Comparison of ENCODE assay signal across 16 cellular contexts in the genomic region with DNA sequence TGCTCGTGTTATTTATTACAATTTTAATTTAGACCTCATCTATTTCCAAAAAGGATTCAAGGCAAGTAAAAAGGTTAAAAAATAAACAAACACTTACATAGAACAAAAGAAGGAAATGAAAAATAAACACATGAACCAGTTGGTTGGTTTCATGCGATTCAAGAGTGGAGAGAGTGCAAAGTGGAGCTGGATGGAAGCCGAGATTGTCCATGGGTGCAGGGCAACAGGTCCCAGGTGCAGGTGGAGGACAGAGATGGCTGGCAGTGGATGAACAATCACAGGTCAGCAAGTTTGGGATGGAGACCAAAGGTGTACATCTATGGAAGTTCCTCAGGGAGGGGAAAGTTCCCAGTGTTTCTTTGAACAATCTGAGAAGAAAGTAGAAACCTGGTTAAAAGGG. TPM values are rescaled to one million over a fixed set of nuclear protein-coding genes. Genes with fewer than 3 reads are reported as not detected.
DNase-seq lines count a peak whose midpoint lies in the region; ATAC-seq, FAIRE-seq and TF ChIP-seq lines count a peak whose summit lies in the region.
"Had no signal": no experiment of that assay in that cellular context is flagged by ENCODE, and none has a peak within 500 bp of the region (broad histone marks: within the 10 kb centered on the region; RNA-seq: fewer than 3 reads in every experiment).

No MANE protein-coding gene starts in this region.

- no peaks in the 10 kb centered on the region for H3K79me2 ChIP-seq in HepG2 (ENCODE audit: insufficient read depth, low read length)

- no peaks in the 10 kb centered on the region for H3K36me3 ChIP-seq in right lobe of liver
- no peaks in the 10 kb centered on the region for H3K36me3 ChIP-seq in HepG2 (replicated peaks in 1 of 2; ENCODE audit: control insufficient read depth in 1 of 2, insufficient read depth in 2 of 2, low read length in 2 of 2)
- H3K36me3 ChIP-seq: SJCRH30 had no signal

- H3K4me1 ChIP-seq in right lobe of liver: peaks cover 0 to 11% (median 0%) of the 10 kb centered on the region in 4 donors
- H3K4me1 ChIP-seq in HepG2 (ENCODE audit: insufficient read depth, low read length): no peaks in the 10 kb centered on the region
- H3K4me1 ChIP-seq: SJCRH30 had no signal

- TF ChIP-seq EP300 in HepG2 (IDR thresholded peaks at IDR 0.05; ENCODE audit: low read depth in 2 of 2, low read length in 2 of 2): no peak
- TF ChIP-seq EP300 in HepG2 (CRISPR knock-in tag; IDR thresholded peaks at IDR 0.05; ENCODE audit: borderline replicate concordance): no peak

- H4K20me1 ChIP-seq in HepG2 (ENCODE audit: insufficient read depth, low read length): no peaks in the 10 kb centered on the region

- CTCF ChIA-PET in HepG2 (lab: Yijun Ruan, JAX; ENCODE audit: low intra/inter-chr PET ratio, low total read pairs): no interaction called here

- H3K9ac ChIP-seq in HepG2 (ENCODE audit: insufficient read depth, low read depth, low read length): no peak overlapping the region

- no peak for TF ChIP-seq RAD21 in HepG2 (CRISPR knock-in tag; IDR thresholded peaks at IDR 0.05)

- intact Hi-C loops in right lobe of liver (cut with DNase I): no loop called here
- intact Hi-C loops in HepG2 (cut with micrococcal nuclease; ENCODE audit: unreplicated experiment): loop anchor here (10.0 kb wide), 1 partner anchor 216 kb away; no protein-coding TSS in a partner anchor

- H3K27ac ChIP-seq in right lobe of liver (no peak overlapping the region), HepG2 (ENCODE audit: extremely low read length, insufficient read depth, low read length) (no peak overlapping the region)
- H3K27ac ChIP-seq: SJCRH30 had no signal

- no peak for TF ChIP-seq POLR2A in right lobe of liver (IDR thresholded peaks at IDR 0.05)
- no peak for TF ChIP-seq POLR2A in HepG2 (IDR thresholded peaks at IDR 0.05; ENCODE audit: insufficient read depth in 1 of 2, low read depth in 2 of 2, low read length in 2 of 2)

- 52% methylated on average over 3 of the region's 3 CpGs for WGBS in right lobe of liver (ENCODE audit: insufficient coverage, low coverage, low lambda C conversion rate, missing lambda C conversion rate)
- 23% methylated on average over 3 of the region's 3 CpGs for WGBS in HepG2 (ENCODE audit: low lambda C conversion rate)

- no TSS peak for BruUV-seq in HepG2 (replicated peaks; lab: Mats Ljungman, UMichigan)

- POLR2A ChIA-PET in HepG2 (lab: Yijun Ruan, JAX): no interaction called here

- DNase-seq in right lobe of liver: peak in 1 of 3 donors; percentile 61
- no peak for DNase-seq in HepG2 (ENCODE audit: low spot score)
- DNase-seq in NCI-H2196 (lab: John Stamatoyannopoulos, UW; ENCODE audit: unreplicated experiment): peak; percentile 57
- DNase-seq in NCI-H1694 (lab: John Stamatoyannopoulos, UW): no peak
- DNase-seq in stimulated activated CD4-positive, alpha-beta T cell treated with anti-CD3 and anti-CD28 coated beads, Interleukin-4, amount 100 ng/mL, for 1 hour: no peak
- DNase-seq: CD4-positive, CD25-positive, alpha-beta regulatory T cell; EL; GOT3; NCI-H1930; NCI-H226; NCI-H82; SJCRH30 had no signal

- in situ Hi-C loops in HepG2 (cut with HindIII; ENCODE audit: extremely low pct_ligation_motif_present, low pct_unique_long_range_greater_than_20kb): loop anchor here (25.0 kb wide), 1 partner anchor 277 kb away; no protein-coding TSS in a partner anchor

- H3K4me2 ChIP-seq in HepG2 (ENCODE audit: low read depth, low read length): no peak overlapping the region

- no peak overlapping the region for H2AFZ ChIP-seq in HepG2 (ENCODE audit: low read length)

- ATAC-seq in right lobe of liver (peak; percentile 31 to 58 (median 48)), HepG2 (no peak), GM21576 (IDR thresholded peaks at IDR 0.05; ENCODE audit: unreplicated experiment) (no peak)

- H3K9me3 ChIP-seq in right lobe of liver: no peaks in the 10 kb centered on the region
- H3K9me3 ChIP-seq in HepG2 (ENCODE audit: low read length): no peaks in the 10 kb centered on the region
- H3K9me3 ChIP-seq: SJCRH30 had no signal

- no peak for TF ChIP-seq CTCF in right lobe of liver (IDR thresholded peaks at IDR 0.05)
- no peak for TF ChIP-seq CTCF in HepG2 (CRISPR knock-in tag; IDR thresholded peaks at IDR 0.05)

- H3K27me3 ChIP-seq in right lobe of liver: no peaks in the 10 kb centered on the region
- peaks cover 0 to 25% of the 10 kb centered on the region in 2 experiments; a peak in 3 of 5 replicates for H3K27me3 ChIP-seq in HepG2 (ENCODE audit: control insufficient read depth in 1 of 2, insufficient read depth in 2 of 2, low read length in 2 of 2)
- H3K27me3 ChIP-seq: SJCRH30 had no signal

- H3K4me3 ChIP-seq in right lobe of liver (no peak overlapping the region), HepG2 (replicated peaks in 1 of 3; ENCODE audit: insufficient read depth in 1 of 3, low read depth in 2 of 3, low read length in 3 of 3) (no peak overlapping the region)
- H3K4me3 ChIP-seq: SJCRH30 had no signal

- FAIRE-seq in HepG2 (lab: Jason Lieb, UNC): no peak
- FAIRE-seq in endometrium (lab: Jason Lieb, UNC): peak; percentile 69

TF ChIP-seq in HepG2, 621 proteins besides CTCF, POLR2A, EP300 and RAD21 (continues in another document):
- no peak for TF ChIP-seq PHF20 (CRISPR knock-in tag; IDR thresholded peaks at IDR 0.05)
- no peak for TF ChIP-seq ZNF775 (CRISPR knock-in tag; IDR thresholded peaks at IDR 0.05; ENCODE audit: borderline replicate concordance)
- no peak for TF ChIP-seq ZNF558 (CRISPR knock-in tag; IDR thresholded peaks at IDR 0.05; ENCODE audit: borderline replicate concordance)
- TF ChIP-seq CREM (IDR thresholded peaks at IDR 0.05): no peak
- TF ChIP-seq CREM (CRISPR knock-in tag; IDR thresholded peaks at IDR 0.05): no peak
- no peak for TF ChIP-seq NONO (IDR thresholded peaks at IDR 0.05)
- TF ChIP-seq NONO (CRISPR knock-in tag; conservative IDR thresholded peaks at IDR 0.05): no peak
- no peak for TF ChIP-seq HCFC1 (IDR thresholded peaks at IDR 0.05; ENCODE audit: low read depth, low read length)
- no peak for TF ChIP-seq ZNF652 (CRISPR knock-in tag; IDR thresholded peaks at IDR 0.05; ENCODE audit: borderline replicate concordance, low read depth)
- no peak for TF ChIP-seq ZNF564 (CRISPR knock-in tag; IDR thresholded peaks at IDR 0.05)
- TF ChIP-seq ZNF335 (CRISPR knock-in tag; IDR thresholded peaks at IDR 0.05): no peak
- no peak for TF ChIP-seq ZNF530 (CRISPR knock-in tag; IDR thresholded peaks at IDR 0.05; ENCODE audit: low read depth)
- no peak for TF ChIP-seq ZZZ3 (CRISPR knock-in tag; IDR thresholded peaks at IDR 0.05; ENCODE audit: borderline replicate concordance)

RNA-seq across cellular contexts. Expression of a gene that starts 11.6 kb away (rescaled TPM):
- total RNA-seq in right lobe of liver (under 1 TPM; 0.12 to 0.65 (median 0.25) TPM), HepG2 (2016; rRNA removed; fragmentation: Illumina TruSeq; extraction: Trizol) (not detected in 2 replicates)
- total RNA-seq in HepG2 (2016; cell fraction: cytosol; rRNA removed; fragmentation: Illumina TruSeq; extraction: Trizol; ENCODE audit: low read depth): not detected in 2 replicates
- not detected in 2 replicates for total RNA-seq in HepG2 (2016; cell fraction: insoluble cytoplasmic fraction; rRNA removed; fragmentation: Illumina TruSeq; extraction: Trizol)
- total RNA-seq in HepG2 (2016; cell fraction: membrane; rRNA removed; fragmentation: Illumina TruSeq; extraction: Trizol): not detected in 2 replicates
- not detected in 2 replicates for total RNA-seq in HepG2 (2016; cell fraction: nucleus; rRNA removed; fragmentation: Illumina TruSeq; extraction: Trizol)
- 0.04 TPM in 1 of 2 replicates, not detected in the other for polyA plus RNA-seq in HepG2 (2011; rRNA removed)
- polyA plus RNA-seq in HepG2 (2011; cell fraction: cytosol; rRNA removed): not detected in 2 replicates
- 0.03 TPM in 2 replicates for polyA plus RNA-seq in HepG2 (2011; cell fraction: nucleus; rRNA removed)
- polyA plus RNA-seq in HepG2 (2012): not detected in 2 replicates
- polyA plus RNA-seq in HepG2 (2016; cell fraction: cytosol; fragmentation: Illumina TruSeq; extraction: Trizol; ENCODE audit: low read depth): not detected in 2 replicates
- polyA plus RNA-seq in HepG2 (2016; cell fraction: insoluble cytoplasmic fraction; fragmentation: Illumina TruSeq; extraction: Trizol; ENCODE audit: low read depth): not detected in 2 replicates
- polyA plus RNA-seq in HepG2 (2016; cell fraction: membrane; fragmentation: Illumina TruSeq; extraction: Trizol; ENCODE audit: low read depth): not detected in 2 replicates
- not detected in 2 replicates for polyA plus RNA-seq in HepG2 (2016; cell fraction: nucleus; fragmentation: Illumina TruSeq; extraction: Trizol; ENCODE audit: insufficient read depth, low read depth)
- not detected in 2 replicates for polyA minus RNA-seq in HepG2 (2011; rRNA and poly(A)+ RNA removed; ENCODE audit: low replicate concordance)
- polyA minus RNA-seq in HepG2 (2011; cell fraction: cytosol; rRNA and poly(A)+ RNA removed): not detected in 2 replicates
- not detected in 2 replicates for polyA minus RNA-seq in HepG2 (2011; cell fraction: nucleus; rRNA and poly(A)+ RNA removed)
- total RNA-seq: CD4-positive, CD25-positive, alpha-beta regulatory T cell; HT1080; RPMI7951 had no signal

RNA-seq across cellular contexts. Expression of a gene that starts 27.6 kb away (rescaled TPM):
- 100 to 1,000 TPM in 1 of 6 experiments, 10 to 100 TPM in 5; 26.2 to 109 (median 51.9) TPM for total RNA-seq in right lobe of liver
- 19.5 and 51.3 TPM in 2 replicates for total RNA-seq in HepG2 (2016; rRNA removed; fragmentation: Illumina TruSeq; extraction: Trizol)
- 13.0 and 13.1 TPM in 2 replicates for total RNA-seq in HepG2 (2016; cell fraction: cytosol; rRNA removed; fragmentation: Illumina TruSeq; extraction: Trizol; ENCODE audit: low read depth)
- 19.8 and 48.1 TPM in 2 replicates for total RNA-seq in HepG2 (2016; cell fraction: insoluble cytoplasmic fraction; rRNA removed; fragmentation: Illumina TruSeq; extraction: Trizol)
- 12.9 and 15.5 TPM in 2 replicates for total RNA-seq in HepG2 (2016; cell fraction: membrane; rRNA removed; fragmentation: Illumina TruSeq; extraction: Trizol)
- 46.1 and 55.1 TPM in 2 replicates for total RNA-seq in HepG2 (2016; cell fraction: nucleus; rRNA removed; fragmentation: Illumina TruSeq; extraction: Trizol)
- 65.3 and 74.3 TPM in 2 replicates for polyA plus RNA-seq in HepG2 (2011; rRNA removed)
- polyA plus RNA-seq in HepG2 (2011; cell fraction: cytosol; rRNA removed): 68.0 and 77.8 TPM in 2 replicates
- polyA plus RNA-seq in HepG2 (2011; cell fraction: nucleus; rRNA removed): 56.4 and 59.5 TPM in 2 replicates
- polyA plus RNA-seq in HepG2 (2012): 60.1 and 65.8 TPM in 2 replicates
- 9.4 and 9.5 TPM in 2 replicates for polyA plus RNA-seq in HepG2 (2016; cell fraction: cytosol; fragmentation: Illumina TruSeq; extraction: Trizol; ENCODE audit: low read depth)
- polyA plus RNA-seq in HepG2 (2016; cell fraction: insoluble cytoplasmic fraction; fragmentation: Illumina TruSeq; extraction: Trizol; ENCODE audit: low read depth): 26.4 and 30.6 TPM in 2 replicates
- 13.4 and 13.9 TPM in 2 replicates for polyA plus RNA-seq in HepG2 (2016; cell fraction: membrane; fragmentation: Illumina TruSeq; extraction: Trizol; ENCODE audit: low read depth)
- polyA plus RNA-seq in HepG2 (2016; cell fraction: nucleus; fragmentation: Illumina TruSeq; extraction: Trizol; ENCODE audit: insufficient read depth, low read depth): 125 and 129 TPM in 2 replicates
- 15.2 and 37.2 TPM in 2 replicates for polyA minus RNA-seq in HepG2 (2011; rRNA and poly(A)+ RNA removed; ENCODE audit: low replicate concordance)
- 23.6 and 33.0 TPM in 2 replicates for polyA minus RNA-seq in HepG2 (2011; cell fraction: cytosol; rRNA and poly(A)+ RNA removed)
- polyA minus RNA-seq in HepG2 (2011; cell fraction: nucleus; rRNA and poly(A)+ RNA removed): 37.1 and 44.5 TPM in 2 replicates

Comparison
In these comparisons a context has a peak if more than half of its experiments do, and no peak if none do; other contexts are left out.
1. ATAC-seq: peak in right lobe of liver (4 of 4); none in HepG2 (single experiment) and GM21576 (single experiment).